27 cellular contexts compared by ENCODE assay signal in genomic region chr2:41040782-41041181, GRCh38.
"Had no signal": no experiment of that assay in that cellular context is flagged by ENCODE, and none has a peak within 500 bp of the region (broad histone marks: within the 10 kb centered on the region; RNA-seq: fewer than 3 reads in every experiment).

No MANE protein-coding gene starts in this region.

- H3K27me3 Mint-ChIP-seq: dendritic cell treated with granulocyte-macrophage colony-stimulating factor and Interleukin-4, amounts not matched to agents 40 ng/mL and 50 ng/mL, for 4 days; effector memory CD8-positive, alpha-beta T cell; naive B cell had no signal

- H3K9me3 Mint-ChIP-seq: endodermal cell had no signal

- DNase-seq: colonic mucosa; cortex of kidney; effector CD8-positive, alpha-beta T cell; effector memory CD8-positive, alpha-beta T cell; endodermal cell; erythroblast; esophagus squamous epithelium; foreskin melanocyte; gastrocnemius medialis; glutamatergic neuron; head of caudate nucleus; heart right ventricle; hippocampal formation; left cardiac atrium; left lung; left ventricle myocardium superior; lower lobe of right lung; mesenchymal stem cell; midbrain; mucosa of descending colon; naive B cell had no signal

- H3K4me1 Mint-ChIP-seq: endodermal cell, naive B cell had no signal

- H3K36me3 Mint-ChIP-seq: naive B cell had no signal

- H3K4me1 ChIP-seq: colonic mucosa, esophagus squamous epithelium, gastrocnemius medialis, heart right ventricle, left lung, lower lobe of right lung had no signal

- H3K36me3 ChIP-seq: colonic mucosa, esophagus squamous epithelium, gastrocnemius medialis, heart right ventricle, left lung, lower lobe of right lung had no signal

- H3K9me3 ChIP-seq: colonic mucosa, esophagus squamous epithelium, gastrocnemius medialis, heart right ventricle, left lung, lower lobe of right lung had no signal

- H3K27ac Mint-ChIP-seq: dendritic cell treated with granulocyte-macrophage colony-stimulating factor and Interleukin-4, amounts not matched to agents 40 ng/mL and 50 ng/mL, for 4 days; effector memory CD8-positive, alpha-beta T cell; endodermal cell; naive B cell had no signal

- FAIRE-seq: endometrium, islet of Langerhans, keratinocyte had no signal

- H3K27ac ChIP-seq: colonic mucosa, epithelial cell of prostate, esophagus squamous epithelium, gastrocnemius medialis, heart right ventricle, left lung, lower lobe of right lung had no signal

- H3K27me3 ChIP-seq: colonic mucosa, esophagus squamous epithelium, gastrocnemius medialis, heart right ventricle, left lung had no signal

- H3K4me3 Mint-ChIP-seq: dendritic cell treated with granulocyte-macrophage colony-stimulating factor and Interleukin-4, amounts not matched to agents 40 ng/mL and 50 ng/mL, for 4 days; effector memory CD8-positive, alpha-beta T cell; endodermal cell; naive B cell had no signal

- ATAC-seq: effector memory CD8-positive, alpha-beta T cell; esophagus mucosa; gastrocnemius medialis; heart right ventricle; left cardiac atrium; left lung; left ventricle myocardium superior; lower lobe of right lung; mucosa of descending colon had no signal

- H3K4me3 ChIP-seq: colonic mucosa, esophagus squamous epithelium, gastrocnemius medialis, heart right ventricle, left lung, lower lobe of right lung, mucosa of descending colon had no signal
